27 cellular contexts compared by ENCODE assay signal in the genomic region with DNA sequence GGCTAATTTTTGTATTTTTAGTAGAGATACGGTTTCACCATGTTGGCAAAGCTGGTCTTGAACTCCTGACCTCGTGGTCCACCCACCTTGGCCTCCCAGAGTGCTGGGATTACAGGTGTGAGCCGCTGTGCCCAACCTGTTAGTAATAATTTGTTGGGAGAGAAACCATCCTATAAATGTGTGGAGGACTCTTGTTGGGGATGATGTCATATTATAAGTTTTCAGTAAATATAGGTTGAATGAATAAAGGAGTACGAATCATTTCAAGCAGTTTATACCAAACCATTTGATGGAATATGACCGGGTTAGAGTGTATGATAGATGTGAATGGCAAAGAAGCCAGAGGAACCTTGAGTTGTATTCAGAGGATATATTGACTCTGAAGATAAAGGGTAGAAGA.
"Had no signal": no experiment of that assay in that cellular context is flagged by ENCODE, and none has a peak within 500 bp of the region (broad histone marks: within the 10 kb centered on the region; RNA-seq: fewer than 3 reads in every experiment).

No MANE protein-coding gene starts in this region.

- H3K9me3 ChIP-seq: suprapubic skin, testis, thoracic aorta, thyroid gland, tibial artery, tibial nerve, transverse colon, upper lobe of left lung, upper lobe of right lung, uterus, vagina had no signal

- ATAC-seq: stimulated activated effector memory CD8-positive, alpha-beta T cell treated with anti-CD3 and anti-CD28 coated beads, Interleukin-12 subunit alpha, Interleukin-12 subunit beta, amount 100 ng/mL, for 72 hours; stimulated activated memory B cell treated with anti-CD40 and anti-IgM and Interleukin-4, amounts not matched to agents 10 μg/mL and 1 μg/mL and 100 μg/mL, for 72 hours; stimulated activated naive B cell treated with anti-CD40 and anti-IgM and Interleukin-4, amounts not matched to agents 10 μg/mL and 1 μg/mL and 100 μg/mL, for 72 hours; stimulated activated naive CD8-positive, alpha-beta T cell treated with anti-CD3 and anti-CD28 coated beads, Interleukin-15, amount 100 ng/mL, for 72 hours; stimulated activated naive CD8-positive, alpha-beta T cell treated with anti-CD3 and anti-CD28 coated beads, Interleukin-15, Interleukin-2, amounts not matched to agents 100 U/mL and 50 U/mL, for 24 hours; upper lobe of right lung had no signal

- DNase-seq: stimulated activated CD4-positive, alpha-beta T cell treated with anti-CD3 and anti-CD28 coated beads, Interleukin-2, amount 100 ng/mL, for 48 hours; stimulated activated CD4-positive, alpha-beta T cell treated with anti-CD3 and anti-CD28 coated beads, Interleukin-4, amount 100 ng/mL, for 1 hour; stimulated activated CD4-positive, alpha-beta T cell treated with anti-CD3 and anti-CD28 coated beads, Interleukin-4, amount 100 ng/mL, for 24 hours; stimulated activated CD4-positive, alpha-beta T cell treated with anti-CD3 and anti-CD28 coated beads, Interleukin-4, amount 100 ng/mL, for 4 hours; stimulated activated CD8-positive, alpha-beta memory T cell treated with anti-CD3 and anti-CD28 coated beads, Interleukin-4, amount 100 ng/mL, for 48 hours; stimulated activated naive B cell treated with anti-CD40 and anti-IgM and Interleukin-4, amounts not matched to agents 10 μg/mL and 1 μg/mL and 100 μg/mL, for 72 hours; stimulated activated naive CD4-positive, alpha-beta T cell; stimulated activated naive CD4-positive, alpha-beta T cell treated with Interleukin-2 at 50 U/mL for 16 hours; stimulated activated naive CD8-positive, alpha-beta T cell treated with anti-CD3 and anti-CD28 coated beads, Interleukin-15, amount 100 ng/mL, for 72 hours; stimulated activated naive CD8-positive, alpha-beta T cell treated with anti-CD3 and anti-CD28 coated beads, Interleukin-15, Interleukin-2, amounts not matched to agents 100 U/mL and 50 U/mL, for 24 hours; stomach; substantia nigra; testis; thyroid gland; tibial artery; transverse colon; trophoblast cell; upper lobe of left lung; upper lobe of right lung; uterus had no signal

- H3K36me3 ChIP-seq: stomach, suprapubic skin, thoracic aorta, thyroid gland, tibial artery, tibial nerve, transverse colon, upper lobe of left lung, upper lobe of right lung, uterus, vagina had no signal

- H3K27ac ChIP-seq: stomach, suprapubic skin, testis, thoracic aorta, thyroid gland, tibial artery, tibial nerve, transverse colon, upper lobe of left lung, upper lobe of right lung, uterus, vagina had no signal

- H3K4me3 ChIP-seq: stomach, suprapubic skin, testis, thoracic aorta, thyroid gland, tibial artery, tibial nerve, transverse colon, upper lobe of left lung, upper lobe of right lung, uterus, vagina had no signal

- H3K27me3 ChIP-seq: stomach, suprapubic skin, testis, thyroid gland, tibial artery, tibial nerve, transverse colon, upper lobe of left lung, upper lobe of right lung, uterus, vagina had no signal

- H3K4me1 ChIP-seq: suprapubic skin, testis, thyroid gland, tibial artery, tibial nerve, transverse colon, upper lobe of left lung, uterus, vagina had no signal

- FAIRE-seq: urothelium cell line had no signal
